2 cellular contexts compared by ENCODE assay signal in genomic region chr16:1960665-1961630, GRCh38.
TF ChIP-seq lines count a peak whose summit lies in the region.

No MANE protein-coding gene starts in this region.

TF ChIP-seq in HEK293T, 16 proteins besides CTCF, POLR2A, EP300 and RAD21:
- TF ChIP-seq LEF1 (IDR thresholded peaks at IDR 0.05; ENCODE audit: borderline replicate concordance) (no peak), PKNOX1 (IDR thresholded peaks at IDR 0.05) (no peak), HDGF (IDR thresholded peaks at IDR 0.05; ENCODE audit: borderline replicate concordance) (no peak), L3MBTL2 (conservative IDR thresholded peaks at IDR 0.05) (peak; percentile 66), ZNF384 (IDR thresholded peaks at IDR 0.05) (no peak), FOXK2 (IDR thresholded peaks at IDR 0.05) (no peak), SP1 (IDR thresholded peaks at IDR 0.05) (no peak), SUZ12 (IDR thresholded peaks at IDR 0.05) (no peak), BHLHE40 (IDR thresholded peaks at IDR 0.05; ENCODE audit: borderline replicate concordance) (no peak; the same call in 1 of the 2 replicates), NFRKB (IDR thresholded peaks at IDR 0.05) (no peak; the same call in 1 of the 2 replicates), FOXA1 (IDR thresholded peaks at IDR 0.05) (no peak), TARDBP (IDR thresholded peaks at IDR 0.05) (no peak), ELF4 (IDR thresholded peaks at IDR 0.05) (peak; percentile 84), ARNT (IDR thresholded peaks at IDR 0.05) (peak; percentile 57), FOXM1 (IDR thresholded peaks at IDR 0.05; ENCODE audit: borderline replicate concordance) (no peak), CTBP1 (IDR thresholded peaks at IDR 0.05; ENCODE audit: borderline replicate concordance) (peak; percentile 5; the same call in 1 of the 2 replicates)

TF ChIP-seq in K562, 482 proteins besides CTCF, POLR2A, EP300 and RAD21 (continues in another document):
- TF ChIP-seq PCBP2 (IDR thresholded peaks at IDR 0.05; ENCODE audit: low read depth, low read length, poor library complexity, severe bottlenecking) (no peak), CREBBP (IDR thresholded peaks at IDR 0.05; ENCODE audit: low read depth, low read length) (no peak), SMARCB1 (IDR thresholded peaks at IDR 0.05; ENCODE audit: insufficient read length, low read depth) (no peak), SNAPC5 (CRISPR knock-in tag; IDR thresholded peaks at IDR 0.05) (no peak), KAT2B (IDR thresholded peaks at IDR 0.05; ENCODE audit: low read depth, low read length) (no peak), ZEB2 (IDR thresholded peaks at IDR 0.05) (no peak), MLX (CRISPR knock-in tag; conservative IDR thresholded peaks at IDR 0.05) (0 out of 4 replicates have a peak, but pooled peaks of 1 of the 2 experiments have one; percentile 6), ETV5 (CRISPR knock-in tag; IDR thresholded peaks at IDR 0.05; ENCODE audit: low read depth) (no peak), THRAP3 (IDR thresholded peaks at IDR 0.05; ENCODE audit: borderline replicate concordance) (peak; percentile 90), RBM39 (optimal IDR thresholded peaks at IDR 0.05; ENCODE audit: low read depth, low read length) (peak; percentile 25), ARID3B (CRISPR knock-in tag; IDR thresholded peaks at IDR 0.05; ENCODE audit: borderline replicate concordance) (no peak), HINFP (tag; conservative IDR thresholded peaks at IDR 0.05; ENCODE audit: low read depth) (no peak), ZKSCAN8 (CRISPR knock-in tag; IDR thresholded peaks at IDR 0.05) (no peak), ARID1B (IDR thresholded peaks at IDR 0.05) (no peak; the same call in 1 of the 2 replicates), MBD2 (IDR thresholded peaks at IDR 0.05; ENCODE audit: borderline replicate concordance, low read depth) (peak; percentile 17), ELF1 (tag; IDR thresholded peaks at IDR 0.05) (no peak), CCAR2 (IDR thresholded peaks at IDR 0.05; ENCODE audit: low read depth, low read length) (0 out of 2 replicates have a peak, but pooled peaks have one; percentile 29), PHF8 (IDR thresholded peaks at IDR 0.05; ENCODE audit: borderline replicate concordance, low read length) (no peak), LEF1 (IDR thresholded peaks at IDR 0.05) (peak; percentile 34; the same call in 1 of the 2 replicates), E2F5 (CRISPR knock-in tag; IDR thresholded peaks at IDR 0.05) (no peak), CREB5 (CRISPR knock-in tag; IDR thresholded peaks at IDR 0.05) (no peak), JUNB (CRISPR knock-in tag; conservative IDR thresholded peaks at IDR 0.05) (no peak), DIDO1 (tag; IDR thresholded peaks at IDR 0.05; ENCODE audit: low read depth) (no peak), ZBTB17 (CRISPR knock-in tag; IDR thresholded peaks at IDR 0.05) (0 out of 2 replicates have a peak, but pooled peaks have one; percentile 49), TEAD1 (CRISPR knock-in tag; IDR thresholded peaks at IDR 0.05) (peak; percentile 51 to 68; a peak in 2 of 4 replicates), AFF1 (IDR thresholded peaks at IDR 0.05; ENCODE audit: low read depth in 1 of 2, partially characterized antibody in 2 of 2) (no peak), KLF16 (IDR thresholded peaks at IDR 0.05) (no peak), NR1H2 (CRISPR knock-in tag; IDR thresholded peaks at IDR 0.05) (no peak), EZH2 (IDR thresholded peaks at IDR 0.05; ENCODE audit: borderline replicate concordance, low read depth, low read length) (no peak), EP400 (IDR thresholded peaks at IDR 0.05) (no peak), HBP1 (CRISPR knock-in tag; IDR thresholded peaks at IDR 0.05) (peak; percentile 92; the same call in 1 of the 2 replicates), CUX1 (CRISPR knock-in tag; IDR thresholded peaks at IDR 0.05) (no peak), HDAC1 (IDR thresholded peaks at IDR 0.05) (no peak; a peak in 1 of 4 replicates), RFX7 (CRISPR knock-in tag; IDR thresholded peaks at IDR 0.05) (peak; percentile 79), PHF21A (IDR thresholded peaks at IDR 0.05; ENCODE audit: borderline replicate concordance, low read depth) (0 out of 2 replicates have a peak, but pooled peaks have one; percentile 40), GABPB2 (CRISPR knock-in tag; conservative IDR thresholded peaks at IDR 0.05) (0 out of 2 replicates have a peak, but pooled peaks have one; percentile 73), HDAC8 (tag; IDR thresholded peaks at IDR 0.05) (no peak)
